10 cellular contexts compared by ENCODE assay signal in the genomic region with DNA sequence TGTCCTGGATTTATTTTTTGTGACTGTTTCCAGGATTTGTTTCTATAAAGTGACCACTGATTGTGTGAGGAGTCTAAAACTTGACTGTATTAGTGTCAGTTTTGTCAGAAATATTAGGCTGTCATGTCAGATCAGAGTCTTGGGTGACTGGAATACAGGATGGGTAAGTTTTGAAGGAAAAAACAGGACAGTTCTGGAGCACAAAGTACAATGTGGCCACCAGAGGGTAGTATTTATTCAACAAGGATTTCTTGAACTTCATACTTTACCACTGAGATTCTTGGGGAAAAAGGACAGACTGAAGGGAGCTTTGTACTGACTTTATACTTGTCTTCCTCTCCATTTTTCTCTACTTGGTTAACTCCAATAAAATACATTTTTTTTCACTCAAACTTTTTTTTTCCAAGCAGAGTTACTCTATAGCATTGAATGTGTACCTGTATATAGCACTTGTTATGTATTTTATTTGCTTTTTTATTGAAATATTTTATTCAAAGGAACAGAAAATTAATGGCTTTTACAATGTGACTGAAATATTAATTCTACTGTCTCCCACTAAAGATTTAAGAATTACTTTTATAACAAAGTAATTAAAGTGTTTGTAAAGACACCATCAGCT. TPM values are rescaled to one million over a fixed set of nuclear protein-coding genes. Genes with fewer than 3 reads are reported as not detected.
DNase-seq lines count a peak whose midpoint lies in the region; ATAC-seq and TF ChIP-seq lines count a peak whose summit lies in the region.
"Had no signal": no experiment of that assay in that cellular context is flagged by ENCODE, and none has a peak within 500 bp of the region (broad histone marks: within the 10 kb centered on the region; RNA-seq: fewer than 3 reads in every experiment).

No MANE protein-coding gene starts in this region.

- H3K9ac ChIP-seq in fibroblast of lung (ENCODE audit: insufficient read depth, low read length) = no peak overlapping the region
- H3K9ac ChIP-seq: BLaER1 treated with 17β-estradiol and CSF1 and Interleukin-3, amounts not matched to agents 10 nM and 100 nM had no signal

- TF ChIP-seq POLR2A in stomach (IDR thresholded peaks at IDR 0.05) = no peak

- DNase-seq in NCI-H1417 (lab: John Stamatoyannopoulos, UW) (peak in 2 of 3 experiments; percentile 14 to 59), NCI-H1417 treated with DMSO at 0.1 percent for 48 hours (lab: John Stamatoyannopoulos, UW) (no peak), OCI-LY7 (ENCODE audit: low spot score) (peak; percentile 4), fibroblast of lung (ENCODE audit: low read depth in 2 of 2) (peak; percentile 43 to 73), stomach (no peak), GM19240 (ENCODE audit: insufficient read length, low spot score) (no peak)
- DNase-seq in stimulated activated effector memory CD8-positive, alpha-beta T cell treated with anti-CD3 and anti-CD28 coated beads, Interleukin-12 subunit alpha, Interleukin-12 subunit beta, amount 100 ng/mL, for 72 hours (ENCODE audit: low spot score in 2 of 2) = no peak
- DNase-seq in stimulated activated CD4-positive, alpha-beta T cell treated with anti-CD3 and anti-CD28 coated beads, Interleukin-1b, Interleukin-23, amount 100 ng/mL, for 48 hours = no peak
- DNase-seq: activated B cell treated with CpG ODN at 0.5 μM for 24 hours had no signal

- H3K4me1 Mint-ChIP-seq in stimulated activated effector memory CD8-positive, alpha-beta T cell treated with anti-CD3 and anti-CD28 coated beads, Interleukin-12 subunit alpha, Interleukin-12 subunit beta, amount 100 ng/mL, for 72 hours = peaks cover 10% of the 10 kb centered on the region
- H3K4me1 Mint-ChIP-seq: activated B cell treated with CpG ODN at 0.5 μM for 24 hours had no signal

- no peaks in the 10 kb centered on the region for H3K36me3 ChIP-seq in OCI-LY7 (ENCODE audit: insufficient read depth, low read length)
- H3K36me3 ChIP-seq in fibroblast of lung (ENCODE audit: control insufficient read depth, insufficient read depth, low read length) = no peaks in the 10 kb centered on the region
- no peaks in the 10 kb centered on the region for H3K36me3 ChIP-seq in stomach
- H3K36me3 ChIP-seq: BLaER1 treated with 17β-estradiol and CSF1 and Interleukin-3, amounts not matched to agents 10 nM and 100 nM had no signal

- H3K4me3 ChIP-seq in OCI-LY7 (ENCODE audit: low read depth, low read length, poor library complexity, severe bottlenecking) (no peak overlapping the region), fibroblast of lung (replicated peaks in 1 of 4; ENCODE audit: control extremely low read depth in 1 of 4, insufficient read depth in 1 of 4, low read depth in 3 of 4, low read length in 4 of 4) (no peak overlapping the region), stomach (no peak overlapping the region)
- H3K4me3 ChIP-seq: BLaER1 treated with 17β-estradiol and CSF1 and Interleukin-3, amounts not matched to agents 10 nM and 100 nM had no signal

- H2AFZ ChIP-seq in OCI-LY7 (ENCODE audit: low read length) (no peak overlapping the region), fibroblast of lung (ENCODE audit: low read length) (no peak overlapping the region)

- H3K4me2 ChIP-seq in OCI-LY7 (ENCODE audit: low read length) (no peak overlapping the region), fibroblast of lung (ENCODE audit: extremely low read depth, insufficient read depth, low read length) (no peak overlapping the region)
- H3K4me2 ChIP-seq: BLaER1 treated with 17β-estradiol and CSF1 and Interleukin-3, amounts not matched to agents 10 nM and 100 nM had no signal

- no peak for TF ChIP-seq EP300 in stomach (IDR thresholded peaks at IDR 0.05)

- BruUV-seq in OCI-LY7 (replicated peaks; lab: Mats Ljungman, UMichigan) = no TSS peak

- no peak overlapping the region for H3K27ac ChIP-seq in OCI-LY7 (ENCODE audit: low read depth, low read length, poor library complexity, severe bottlenecking)
- H3K27ac ChIP-seq in fibroblast of lung (ENCODE audit: insufficient read depth, low read length) = no peak overlapping the region
- H3K27ac ChIP-seq in stomach = no peak overlapping the region
- H3K27ac ChIP-seq: BLaER1 treated with 17β-estradiol and CSF1 and Interleukin-3, amounts not matched to agents 10 nM and 100 nM had no signal

- no peaks in the 10 kb centered on the region for H3K36me3 Mint-ChIP-seq in stimulated activated effector memory CD8-positive, alpha-beta T cell treated with anti-CD3 and anti-CD28 coated beads, Interleukin-12 subunit alpha, Interleukin-12 subunit beta, amount 100 ng/mL, for 72 hours

- H3K9me2 ChIP-seq in OCI-LY7 (ENCODE audit: insufficient read depth, low read length) = no peaks in the 10 kb centered on the region

- no peak for ATAC-seq in stimulated activated effector memory CD8-positive, alpha-beta T cell treated with anti-CD3 and anti-CD28 coated beads, Interleukin-12 subunit alpha, Interleukin-12 subunit beta, amount 100 ng/mL, for 72 hours

- intact Hi-C loops in OCI-LY7 (cut with micrococcal nuclease; ENCODE audit: unreplicated experiment) (no loop called here), stomach (cut with DNase I; ENCODE audit: low total_unique reads) (loop anchor here (10.0 kb wide), 1 partner anchor 788 kb away; no protein-coding TSS in a partner anchor)

- H3K27me3 ChIP-seq in fibroblast of lung (ENCODE audit: control insufficient read depth, insufficient read depth, low read length) (no peaks in the 10 kb centered on the region), stomach (no peaks in the 10 kb centered on the region)
- H3K27me3 ChIP-seq: BLaER1 treated with 17β-estradiol and CSF1 and Interleukin-3, amounts not matched to agents 10 nM and 100 nM had no signal

- CTCF ChIA-PET in OCI-LY7 (lab: Charles Lee; ENCODE audit: unreplicated experiment) = interaction anchor here (1.4 kb wide), 1 partner anchor 9 kb away, joined by 4 read pairs; no protein-coding TSS in a partner anchor

- H3K9me3 ChIP-seq in OCI-LY7 (ENCODE audit: low read length) = no peaks in the 10 kb centered on the region
- no peaks in the 10 kb centered on the region for H3K9me3 ChIP-seq in fibroblast of lung (ENCODE audit: control insufficient read depth, insufficient read depth, low read depth, low read length)
- no peaks in the 10 kb centered on the region for H3K9me3 ChIP-seq in stomach
- H3K9me3 ChIP-seq: BLaER1 treated with 17β-estradiol and CSF1 and Interleukin-3, amounts not matched to agents 10 nM and 100 nM had no signal

- no peak overlapping the region for H3K4me3 Mint-ChIP-seq in stimulated activated effector memory CD8-positive, alpha-beta T cell treated with anti-CD3 and anti-CD28 coated beads, Interleukin-12 subunit alpha, Interleukin-12 subunit beta, amount 100 ng/mL, for 72 hours
- H3K4me3 Mint-ChIP-seq: activated B cell treated with CpG ODN at 0.5 μM for 24 hours had no signal

- peak; percentile 70 for TF ChIP-seq CTCF in OCI-LY7 (conservative IDR thresholded peaks at IDR 0.05; ENCODE audit: low read length)
- peak; percentile 44 to 68 for TF ChIP-seq CTCF in fibroblast of lung (conservative IDR thresholded peaks at IDR 0.05 in 1 of 2, IDR thresholded peaks at IDR 0.05 in 1 of 2; ENCODE audit: low read depth in 1 of 2, low read length in 2 of 2)
- peak in 5 of 7 experiments; percentile 19 to 43 (median 33) for TF ChIP-seq CTCF in stomach (IDR thresholded peaks at IDR 0.05)

- POLR2A ChIA-PET in OCI-LY7 (lab: Charles Lee) = interaction anchor here (0.7 to 2.3 kb wide), 2 partner anchors 11 to 50 kb away, joined by 3 to 6 read pairs; no protein-coding TSS in a partner anchor

- H3K27ac Mint-ChIP-seq in stimulated activated effector memory CD8-positive, alpha-beta T cell treated with anti-CD3 and anti-CD28 coated beads, Interleukin-12 subunit alpha, Interleukin-12 subunit beta, amount 100 ng/mL, for 72 hours = no peak overlapping the region
- H3K27ac Mint-ChIP-seq: activated B cell treated with CpG ODN at 0.5 μM for 24 hours had no signal

- H3K4me1 ChIP-seq in OCI-LY7 (ENCODE audit: insufficient read depth, low read length, poor library complexity, severe bottlenecking) (no peaks in the 10 kb centered on the region), fibroblast of lung (ENCODE audit: control insufficient read depth, extremely low read depth, insufficient read depth, low read length) (peaks cover 18% of the 10 kb centered on the region), stomach (peaks cover 0 to 3% (median 0%) of the 10 kb centered on the region in 4 donors)
- H3K4me1 ChIP-seq: BLaER1 treated with 17β-estradiol and CSF1 and Interleukin-3, amounts not matched to agents 10 nM and 100 nM had no signal

- H3K79me2 ChIP-seq in OCI-LY7 (ENCODE audit: insufficient read depth, low read depth, low read length) = no peaks in the 10 kb centered on the region
- H3K79me2 ChIP-seq in fibroblast of lung (ENCODE audit: control insufficient read depth, insufficient read depth, low read length) = peaks cover 88% of the 10 kb centered on the region

- no peaks in the 10 kb centered on the region for H3K9me3 Mint-ChIP-seq in stimulated activated effector memory CD8-positive, alpha-beta T cell treated with anti-CD3 and anti-CD28 coated beads, Interleukin-12 subunit alpha, Interleukin-12 subunit beta, amount 100 ng/mL, for 72 hours
- H3K9me3 Mint-ChIP-seq: activated B cell treated with CpG ODN at 0.5 μM for 24 hours had no signal

- H4K20me1 ChIP-seq in OCI-LY7 (ENCODE audit: insufficient read depth, low read length) = no peaks in the 10 kb centered on the region
- H4K20me1 ChIP-seq in fibroblast of lung (ENCODE audit: control insufficient read depth, extremely low read depth, insufficient read depth, low read length) = no peaks in the 10 kb centered on the region
- H4K20me1 ChIP-seq: BLaER1 treated with 17β-estradiol and CSF1 and Interleukin-3, amounts not matched to agents 10 nM and 100 nM had no signal

RNA-seq across cellular contexts. Expression of gene LMO7, which starts 51.1 kb away (rescaled TPM):
- total RNA-seq in OCI-LY7 (2014; rRNA removed; shearing (Covaris generic)) = 21.4 and 33.6 TPM in 2 replicates
- total RNA-seq in OCI-LY7 (2022) (25.4 and 33.6 TPM in 2 replicates), fibroblast of lung (75.5 and 226 TPM in 2 replicates), stomach (100 to 1,000 TPM in 3 of 5 donors, 10 to 100 TPM in 2; 65.9 to 214 (median 143) TPM)
- polyA plus RNA-seq in fibroblast of lung (71.9 and 116 TPM in 2 replicates), stomach (10 to 100 TPM; 17.1 to 42.8 (median 23.3) TPM)
- polyA plus RNA-seq in fibroblast of lung (2012) = 176 and 211 TPM in 2 replicates
- 202 and 210 TPM in 2 replicates for polyA minus RNA-seq in fibroblast of lung (ENCODE audit: low replicate concordance)

Comparison
In these comparisons a context has a peak if more than half of its experiments do, and no peak if none do; other contexts are left out.
1. DNase-seq: peak in NCI-H1417 (2 of 3), OCI-LY7 (single experiment) and fibroblast of lung (2 of 2); none in NCI-H1417 treated with DMSO at 0.1 percent for 48 hours (single experiment), stomach (single experiment), stimulated activated effector memory CD8-positive, alpha-beta T cell treated with anti-CD3 and anti-CD28 coated beads, Interleukin-12 subunit alpha, Interleukin-12 subunit beta, amount 100 ng/mL, for 72 hours (0 of 2), GM19240 (single experiment) and stimulated activated CD4-positive, alpha-beta T cell treated with anti-CD3 and anti-CD28 coated beads, Interleukin-1b, Interleukin-23, amount 100 ng/mL, for 48 hours (single experiment).
2. Peak in every context shown above with its lines, with median percentiles within 50 percentile points of each other: CTCF ChIP-seq.